7 cellular contexts compared by ENCODE assay signal in the genomic region with DNA sequence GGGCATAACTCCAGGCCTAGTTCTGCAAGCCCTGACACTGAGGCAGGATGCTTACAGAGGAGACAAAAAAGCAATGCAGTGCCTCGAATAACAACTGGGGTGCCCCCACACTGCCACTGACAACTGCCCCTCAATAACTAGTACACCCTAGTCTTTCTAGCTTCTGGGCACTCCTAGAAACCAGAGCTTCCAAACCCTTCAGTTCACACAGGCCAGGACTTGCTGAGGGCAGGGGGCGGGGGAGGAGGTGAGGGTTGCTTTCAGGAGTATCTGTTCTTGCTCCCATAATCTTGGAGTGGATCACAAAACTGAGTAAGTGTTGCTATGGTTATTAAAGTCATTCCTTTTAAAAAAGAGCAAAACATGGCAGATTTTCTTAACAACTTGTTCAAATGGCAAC.
DNase-seq lines count a peak whose midpoint lies in the region; ATAC-seq and TF ChIP-seq lines count a peak whose summit lies in the region.
"Not testable (repeated sequence)": the region's sequence is repeated elsewhere in the genome, so short reads cannot be mapped to it uniquely, and the experiment has no call there.

No MANE protein-coding gene starts in this region.

- not testable (repeated sequence) for H3K27ac ChIP-seq in GM23338 (ENCODE audit: low read depth); heart left ventricle; right cardiac atrium (ENCODE audit: low read length); lower lobe of right lung

- not testable (repeated sequence) for H3K4me3 Mint-ChIP-seq in GM23338; central memory CD8-positive, alpha-beta T cell

- H2AFZ ChIP-seq in GM23338 = not testable (repeated sequence)

- H3F3A ChIP-seq in GM23338 (replicated peaks; ENCODE audit: low read depth) = not testable (repeated sequence)

- H4K20me1 ChIP-seq in GM23338 (replicated peaks; ENCODE audit: insufficient read depth) = not testable (repeated sequence)

- H3K4me1 Mint-ChIP-seq in GM23338 = peaks cover 17% of the 10 kb centered on the region; the same call in 2 of the 3 replicates
- H3K4me1 Mint-ChIP-seq in central memory CD8-positive, alpha-beta T cell = not testable (repeated sequence)

- not testable (repeated sequence) for H3K9me2 ChIP-seq in GM23338 (ENCODE audit: insufficient read depth)

- WGBS in heart left ventricle, 4 donors = no CpG with 5 or more reads among the region's 2 CpGs
- WGBS in right cardiac atrium = no CpG with 5 or more reads among the region's 2 CpGs

- TF ChIP-seq POLR2A in heart left ventricle (IDR thresholded peaks at IDR 0.05) = not testable (repeated sequence)

- not testable (repeated sequence) for H3K4me1 ChIP-seq in GM23338 (ENCODE audit: insufficient read depth); right cardiac atrium (ENCODE audit: control insufficient read depth, insufficient read depth, low read length); lower lobe of right lung
- H3K4me1 ChIP-seq in heart left ventricle = peaks cover 0 to 14% (median 0%) of the 10 kb centered on the region in 12 donors

- not testable (repeated sequence) for H3K4me2 ChIP-seq in GM23338

- not testable (repeated sequence) for H3K79me2 ChIP-seq in GM23338 (replicated peaks; ENCODE audit: insufficient read depth)

- not testable (repeated sequence) for H3K27me3 Mint-ChIP-seq in GM23338 (ENCODE audit: insufficient read depth, low read depth, poor library complexity); central memory CD8-positive, alpha-beta T cell

- not testable (repeated sequence) for H3K36me3 Mint-ChIP-seq in GM23338 (ENCODE audit: low read depth); central memory CD8-positive, alpha-beta T cell (ENCODE audit: insufficient read depth)

- not testable (repeated sequence) for H3K27ac Mint-ChIP-seq in GM23338; central memory CD8-positive, alpha-beta T cell (ENCODE audit: low read depth)

- intact Hi-C loops in heart left ventricle (cut with DNase I) = loop anchor here in 3 of 10 donors (10.0 kb wide), 1 partner anchor 339 kb away; no protein-coding TSS in a partner anchor
- intact Hi-C loops in right cardiac atrium (cut with DNase I); lower lobe of right lung (cut with DNase I): not testable (repeated sequence)

- not testable (repeated sequence) for H3K27me3 ChIP-seq in GM23338 (ENCODE audit: insufficient read depth); heart left ventricle; right cardiac atrium (ENCODE audit: control insufficient read depth, insufficient read depth); lower lobe of right lung (ENCODE audit: low read depth)

- H3K36me3 ChIP-seq in GM23338 (ENCODE audit: insufficient read depth); heart left ventricle; lower lobe of right lung: not testable (repeated sequence)

- H3K4me3 ChIP-seq in GM23338; heart left ventricle; right cardiac atrium (ENCODE audit: low read length); lower lobe of right lung: not testable (repeated sequence)

- H3K9me3 Mint-ChIP-seq in GM23338; central memory CD8-positive, alpha-beta T cell: not testable (repeated sequence)

- ATAC-seq in GM23338 (peak; percentile 57), SK-N-SH treated with all-trans-retinoic acid at 6 μM for 48 hours (peak; percentile 8; the same call in 1 of the 3 replicates), heart left ventricle (peak in 3 of 4 donors; percentile 10 to 20 (median 16)), right cardiac atrium (peak; percentile 9 to 32), lower lobe of right lung (peak; percentile 43 to 52), omental fat pad (ENCODE audit: low FRiP score) (peak; percentile 10)
- peak; percentile 13 for ATAC-seq in central memory CD8-positive, alpha-beta T cell (replicated peaks; ENCODE audit: extremely low read depth, poor library complexity, severe bottlenecking)

- not testable (repeated sequence) for DNase-seq in GM23338 (ENCODE audit: low spot score); central memory CD8-positive, alpha-beta T cell (ENCODE audit: low spot score in 2 of 2); heart left ventricle; right cardiac atrium; lower lobe of right lung; omental fat pad (ENCODE audit: low spot score)

- not testable (repeated sequence) for TF ChIP-seq CTCF in GM23338 (conservative IDR thresholded peaks at IDR 0.05; ENCODE audit: low read depth in 2 of 2); heart left ventricle (IDR thresholded peaks at IDR 0.05); lower lobe of right lung (IDR thresholded peaks at IDR 0.05); omental fat pad (IDR thresholded peaks at IDR 0.05)

- not testable (repeated sequence) for H3K9me3 ChIP-seq in heart left ventricle; right cardiac atrium (ENCODE audit: control insufficient read depth, low read length); lower lobe of right lung
